8 cellular contexts compared by ENCODE assay signal in genomic region chr16:8674413-8675022, GRCh38. TPM values are rescaled to one million over a fixed set of nuclear protein-coding genes. Genes with fewer than 3 reads are reported as not detected.
DNase-seq lines count a peak whose midpoint lies in the region; ATAC-seq and TF ChIP-seq lines count a peak whose summit lies in the region.

Gene ABAT (plus strand): TSS chr16:8674617. CDS start chr16:8735740, 61,123 bp downstream.

- no TSS peak for BruUV-seq in PC-3 (replicated peaks; lab: Mats Ljungman, UMichigan)

- H3K4me3 ChIP-seq in HUES48 (ENCODE audit: low read depth, low read length) (peak within 1 kb of the TSS; percentile 85), PC-3 (ENCODE audit: low read length) (peak within 1 kb of the TSS; percentile 69), esophagus squamous epithelium (peak within 1 kb of the TSS; percentile 57 to 69 (median 60))

- peak within 1 kb of the TSS; percentile 75 for H3K27ac Mint-ChIP-seq in activated T-cell treated with anti-CD3 and anti-CD28 coated beads, Interleukin-2, amount 50 U/mL, for 72 hours
- H3K27ac Mint-ChIP-seq in naive B cell: peak within 1 kb of the TSS; percentile 64 to 94 (median 91)
- peak within 1 kb of the TSS; percentile 77 for H3K27ac Mint-ChIP-seq in stimulated activated effector memory CD8-positive, alpha-beta T cell treated with anti-CD3 and anti-CD28 coated beads, Interleukin-12 subunit alpha, Interleukin-12 subunit beta, amount 100 ng/mL, for 72 hours

- H3K4me1 ChIP-seq in HUES48 (ENCODE audit: control insufficient read depth, insufficient read depth, low read length) (peaks cover 5% of the 10 kb centered on the region; the same call in 1 of the 2 replicates), PC-3 (ENCODE audit: insufficient read depth, low read length) (peaks cover 30% of the 10 kb centered on the region), esophagus squamous epithelium (peaks cover 16 to 57% (median 21%) of the 10 kb centered on the region in 3 donors)

- H3K27ac ChIP-seq in HUES48 (ENCODE audit: low read depth, low read length) (no peak within 1 kb of the TSS), PC-3 (ENCODE audit: low read length) (no peak within 1 kb of the TSS), esophagus squamous epithelium (peak within 1 kb of the TSS; percentile 56 to 71 (median 63))

- no peaks in the 10 kb centered on the region for H4K20me1 ChIP-seq in PC-3 (ENCODE audit: low read length)

- peak within 1 kb of the TSS; percentile 90 to 95 for H3K4me3 Mint-ChIP-seq in activated T-cell treated with anti-CD3 and anti-CD28 coated beads, Interleukin-2, amount 50 U/mL, for 72 hours
- peak within 1 kb of the TSS; percentile 88 to 96 (median 91) for H3K4me3 Mint-ChIP-seq in naive B cell
- peak within 1 kb of the TSS; percentile 89 for H3K4me3 Mint-ChIP-seq in stimulated activated effector memory CD8-positive, alpha-beta T cell treated with anti-CD3 and anti-CD28 coated beads, Interleukin-12 subunit alpha, Interleukin-12 subunit beta, amount 100 ng/mL, for 72 hours

- intact Hi-C loops in PC-3 (cut with micrococcal nuclease): no loop called here
- intact Hi-C loops in esophagus squamous epithelium (cut with DNase I): loop anchor here (5.0 kb wide), 1 partner anchor 123 kb away; the partner anchor contains the start of genes PMM2 and TMEM186

- peak in 3 of 4 donors; percentile 11 to 68 (median 41) for TF ChIP-seq POLR2A in esophagus squamous epithelium (IDR thresholded peaks at IDR 0.05)

- 8 to 16% methylated on average over 4 to 5 of the region's 49 CpGs for WGBS in esophagus squamous epithelium, 2 donors

- no peaks in the 10 kb centered on the region for H3K9me2 ChIP-seq in PC-3 (replicated peaks; ENCODE audit: low read length)

- POLR2A ChIA-PET in PC-3 (lab: Charles Lee; ENCODE audit: unreplicated experiment): no interaction called here

- no peaks in the 10 kb centered on the region for H3K79me2 ChIP-seq in PC-3 (ENCODE audit: low read length)

- H3K9ac ChIP-seq in HUES48 (ENCODE audit: low read depth, low read length): peak within 1 kb of the TSS; percentile 41; the same call in 1 of the 2 replicates
- no peak within 1 kb of the TSS for H3K9ac ChIP-seq in PC-3 (ENCODE audit: low read length)

- peaks cover 24% of the 10 kb centered on the region for H3K4me1 Mint-ChIP-seq in activated T-cell treated with anti-CD3 and anti-CD28 coated beads, Interleukin-2, amount 50 U/mL, for 72 hours (ENCODE audit: low read depth)
- peaks cover 18 to 31% (median 26%) of the 10 kb centered on the region in 3 donors for H3K4me1 Mint-ChIP-seq in naive B cell
- peaks cover 16% of the 10 kb centered on the region for H3K4me1 Mint-ChIP-seq in stimulated activated effector memory CD8-positive, alpha-beta T cell treated with anti-CD3 and anti-CD28 coated beads, Interleukin-12 subunit alpha, Interleukin-12 subunit beta, amount 100 ng/mL, for 72 hours

- H3F3A ChIP-seq in PC-3 (ENCODE audit: low read length, unreplicated experiment): peaks cover 4% of the 10 kb centered on the region

- H3K36me3 ChIP-seq in HUES48 (ENCODE audit: control insufficient read depth, insufficient read depth, low read length): no peaks in the 10 kb centered on the region
- H3K36me3 ChIP-seq in PC-3 (ENCODE audit: low read depth, low read length): no peaks in the 10 kb centered on the region
- H3K36me3 ChIP-seq in esophagus squamous epithelium: no peaks in the 10 kb centered on the region

- no peak for TF ChIP-seq CTCF in PC-3 (conservative IDR thresholded peaks at IDR 0.05; ENCODE audit: low read depth, low read length)
- TF ChIP-seq CTCF in esophagus squamous epithelium (IDR thresholded peaks at IDR 0.05): no peak

- DNase-seq in DMS 273 treated with DMSO at 0.1 percent for 48 hours (lab: John Stamatoyannopoulos, UW): peak; percentile 62
- peak; percentile 73 for DNase-seq in PC-3
- peak; percentile 93 to 94 for DNase-seq in activated T-cell treated with anti-CD3 and anti-CD28 coated beads, Interleukin-2, amount 50 U/mL, for 72 hours
- peak; percentile 45 for DNase-seq in esophagus squamous epithelium (lab: John Stamatoyannopoulos, UW)
- DNase-seq in naive B cell: peak; percentile 91
- peak; percentile 85 to 92 for DNase-seq in stimulated activated effector memory CD8-positive, alpha-beta T cell treated with anti-CD3 and anti-CD28 coated beads, Interleukin-12 subunit alpha, Interleukin-12 subunit beta, amount 100 ng/mL, for 72 hours (ENCODE audit: low spot score in 2 of 2)

- no peaks in the 10 kb centered on the region for H3K9me3 ChIP-seq in HUES48 (ENCODE audit: control insufficient read depth, insufficient read depth, low read length)
- no peaks in the 10 kb centered on the region for H3K9me3 ChIP-seq in PC-3 (ENCODE audit: low read length)
- no peaks in the 10 kb centered on the region for H3K9me3 ChIP-seq in esophagus squamous epithelium

- H3K9me3 Mint-ChIP-seq in activated T-cell treated with anti-CD3 and anti-CD28 coated beads, Interleukin-2, amount 50 U/mL, for 72 hours: no peaks in the 10 kb centered on the region
- H3K9me3 Mint-ChIP-seq in naive B cell: peaks cover 0 to 2% (median 0%) of the 10 kb centered on the region in 7 donors
- H3K9me3 Mint-ChIP-seq in stimulated activated effector memory CD8-positive, alpha-beta T cell treated with anti-CD3 and anti-CD28 coated beads, Interleukin-12 subunit alpha, Interleukin-12 subunit beta, amount 100 ng/mL, for 72 hours: no peaks in the 10 kb centered on the region

- H3K27me3 ChIP-seq in HUES48 (ENCODE audit: control insufficient read depth, insufficient read depth, low read length) (peaks cover 31% of the 10 kb centered on the region), PC-3 (ENCODE audit: low read length) (no peaks in the 10 kb centered on the region), esophagus squamous epithelium (no peaks in the 10 kb centered on the region)

- H3K4me2 ChIP-seq in PC-3 (ENCODE audit: low read length): peak within 1 kb of the TSS; percentile 86

- H3K27me3 Mint-ChIP-seq in activated T-cell treated with anti-CD3 and anti-CD28 coated beads, Interleukin-2, amount 50 U/mL, for 72 hours (ENCODE audit: low read depth): no peaks in the 10 kb centered on the region
- no peaks in the 10 kb centered on the region for H3K27me3 Mint-ChIP-seq in naive B cell

- peak within 1 kb of the TSS; percentile 84 for H2AFZ ChIP-seq in PC-3 (ENCODE audit: low read length)

- ATAC-seq in GM21447 (IDR thresholded peaks at IDR 0.05; ENCODE audit: unreplicated experiment) (peak; percentile 99), PC-3 (peak; percentile 87), naive B cell (ENCODE audit: low read depth in 2 of 2) (peak; percentile 99)
- peak; percentile 96 to 98 for ATAC-seq in activated T-cell treated with anti-CD3 and anti-CD28 coated beads, Interleukin-2, amount 50 U/mL, for 72 hours (replicated peaks in 1 of 2)
- peak; percentile 99 for ATAC-seq in stimulated activated effector memory CD8-positive, alpha-beta T cell treated with anti-CD3 and anti-CD28 coated beads, Interleukin-12 subunit alpha, Interleukin-12 subunit beta, amount 100 ng/mL, for 72 hours

- CTCF ChIA-PET in PC-3 (lab: Charles Lee): no interaction called here

- H3K36me3 Mint-ChIP-seq in activated T-cell treated with anti-CD3 and anti-CD28 coated beads, Interleukin-2, amount 50 U/mL, for 72 hours (ENCODE audit: insufficient read depth in 2 of 2): peaks cover under 1 to 4% of the 10 kb centered on the region in 2 donors
- peaks cover under 1 to 1% of the 10 kb centered on the region in 2 donors for H3K36me3 Mint-ChIP-seq in naive B cell
- peaks cover 6% of the 10 kb centered on the region for H3K36me3 Mint-ChIP-seq in stimulated activated effector memory CD8-positive, alpha-beta T cell treated with anti-CD3 and anti-CD28 coated beads, Interleukin-12 subunit alpha, Interleukin-12 subunit beta, amount 100 ng/mL, for 72 hours

RNA-seq across cellular contexts. Expression of gene ABAT, which starts in this region (rescaled TPM):
- total RNA-seq in PC-3 (2014; rRNA removed) (0.17 and 0.95 TPM in 2 replicates), esophagus squamous epithelium (10 to 100 TPM in 2 of 4 donors, 1 to 10 TPM in 2; 2.9 to 14.5 (median 9.1) TPM)
- 10 to 100 TPM; 11.1 to 12.8 TPM for total RNA-seq in activated T-cell treated with anti-CD3 and anti-CD28 coated beads, Interleukin-2, amount 50 U/mL, for 72 hours
- polyA plus RNA-seq in naive B cell (ENCODE audit: low read depth in 6 of 6): 10 to 100 TPM in 1 of 6 donors, 1 to 10 TPM in 5; 1.9 to 10.0 (median 4.8) TPM

Comparison
In these comparisons a context has a peak if more than half of its experiments do, and no peak if none do; other contexts are left out.
1. Peak in DNase-seq, ATAC-seq, H3K4me3 ChIP-seq and H3K4me2 ChIP-seq in PC-3; RNA of the gene not detected or under 1 TPM.
2. H3K27ac ChIP-seq: peak in esophagus squamous epithelium (4 of 4); none in HUES48 (single experiment) and PC-3 (single experiment).
3. Peak in every context shown above with its lines, with median percentiles within 50 percentile points of each other: DNase-seq, ATAC-seq, H3K4me3 ChIP-seq, H3K27ac Mint-ChIP-seq and H3K4me3 Mint-ChIP-seq.